In the genomic region with DNA sequence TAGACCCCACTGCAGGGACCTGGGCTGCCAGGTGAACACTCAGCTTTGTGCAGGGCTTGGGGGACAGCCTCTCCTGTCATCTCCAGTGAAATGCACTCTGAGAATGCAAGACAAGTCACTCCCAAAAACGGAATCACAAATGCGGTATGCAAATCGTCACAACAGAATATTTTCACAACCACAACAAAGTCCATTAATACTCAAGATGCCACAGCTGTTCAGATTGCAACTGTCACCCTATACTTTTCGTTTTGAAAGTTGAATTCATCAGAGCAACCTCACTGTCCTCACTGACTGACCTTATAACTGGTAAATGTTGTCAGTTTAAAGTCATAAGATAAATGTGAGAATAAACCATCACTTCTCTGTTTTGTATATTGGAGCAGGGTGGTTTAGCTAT, we compare ENCODE assay signal across 12 cellular contexts. TPM values are rescaled to one million over a fixed set of nuclear protein-coding genes. Genes with fewer than 3 reads are reported as not detected.
DNase-seq lines count a peak whose midpoint lies in the region; ATAC-seq and TF ChIP-seq lines count a peak whose summit lies in the region.
"Had no signal": no experiment of that assay in that cellular context is flagged by ENCODE, and none has a peak within 500 bp of the region (broad histone marks: within the 10 kb centered on the region; RNA-seq: fewer than 3 reads in every experiment).

No MANE protein-coding gene starts in this region.

- no peaks in the 10 kb centered on the region for H4K20me1 ChIP-seq in Loucy (ENCODE audit: insufficient read depth, low read length, poor library complexity, severe bottlenecking)

- WGBS in esophagus muscularis mucosa, result 84% methylated on average over 4 of the region's 4 CpGs

- no peak overlapping the region for H2AFZ ChIP-seq in Loucy (ENCODE audit: low read length)

- H3K4me3 ChIP-seq in Loucy (ENCODE audit: low read length, poor library complexity, severe bottlenecking) (peak overlapping the region; percentile 10), esophagus muscularis mucosa (no peak overlapping the region)
- H3K4me3 ChIP-seq: smooth muscle cell had no signal

- H3K27me3 Mint-ChIP-seq in CD4-positive, alpha-beta T cell, result peaks cover 10% of the 10 kb centered on the region

- TF ChIP-seq EP300 in esophagus muscularis mucosa (IDR thresholded peaks at IDR 0.05), result no peak

- no peaks in the 10 kb centered on the region for H3K9me2 ChIP-seq in Loucy (replicated peaks; ENCODE audit: low read depth, low read length)

- POLR2A ChIA-PET in CD4-positive, alpha-beta T cell (lab: Charles Lee), result no interaction called here

- H3K4me1 ChIP-seq in Loucy (ENCODE audit: insufficient read depth, low read length, poor library complexity, severe bottlenecking) (peaks cover 49% of the 10 kb centered on the region), esophagus muscularis mucosa (no peaks in the 10 kb centered on the region)

- H3K9me3 ChIP-seq in CD4-positive, alpha-beta T cell (ENCODE audit: control insufficient read depth, low read length), result peaks cover 6% of the 10 kb centered on the region
- no peaks in the 10 kb centered on the region for H3K9me3 ChIP-seq in Loucy (ENCODE audit: insufficient read depth, low read depth, low read length)
- peaks cover 0 to 46% (median 25%) of the 10 kb centered on the region in 4 donors for H3K9me3 ChIP-seq in esophagus muscularis mucosa

- peak; percentile 12 for ATAC-seq in CD4-positive, alpha-beta T cell (ENCODE audit: poor library complexity)
- peak; percentile 33 for ATAC-seq in GM18870 (IDR thresholded peaks at IDR 0.05; ENCODE audit: unreplicated experiment)
- peak; percentile 28 for ATAC-seq in HG02623 (IDR thresholded peaks at IDR 0.05; ENCODE audit: unreplicated experiment)

- no peak overlapping the region for H3K27ac ChIP-seq in CD4-positive, alpha-beta T cell (ENCODE audit: low read depth, low read length)
- H3K27ac ChIP-seq in esophagus muscularis mucosa (replicated peaks in 1 of 4), result no peak overlapping the region

- H3K27ac Mint-ChIP-seq in CD4-positive, alpha-beta T cell, result peak overlapping the region; percentile 55
- H3K27ac Mint-ChIP-seq: CD14-positive monocyte had no signal

- no peak overlapping the region for H3K4me3 Mint-ChIP-seq in CD4-positive, alpha-beta T cell

- intact Hi-C loops in CD4-positive, alpha-beta T cell (cut with DNase I, micrococcal nuclease), result no loop called here
- intact Hi-C loops in esophagus muscularis mucosa (cut with DNase I), result no loop called here

- no peaks in the 10 kb centered on the region for H3K27me3 ChIP-seq in CD4-positive, alpha-beta T cell (ENCODE audit: control insufficient read depth, insufficient read depth, low read length)
- H3K27me3 ChIP-seq in Loucy (ENCODE audit: insufficient read depth, low read length, poor library complexity, severe bottlenecking), result no peaks in the 10 kb centered on the region
- peaks cover 0 to 30% (median 0%) of the 10 kb centered on the region in 4 donors for H3K27me3 ChIP-seq in esophagus muscularis mucosa

- TF ChIP-seq POLR2A in esophagus muscularis mucosa (IDR thresholded peaks at IDR 0.05; ENCODE audit: low read depth), result no peak

- H3F3A ChIP-seq in Loucy (ENCODE audit: low read depth), result no peaks in the 10 kb centered on the region

- H3K9me3 Mint-ChIP-seq in CD4-positive, alpha-beta T cell, result peaks cover 5% of the 10 kb centered on the region

- H3K36me3 ChIP-seq in Loucy (ENCODE audit: insufficient read depth, low read length) (no peaks in the 10 kb centered on the region), esophagus muscularis mucosa (no peaks in the 10 kb centered on the region)

- H3K4me2 ChIP-seq in Loucy (ENCODE audit: low read depth, low read length, poor library complexity, severe bottlenecking), result peak overlapping the region; percentile 39
- H3K4me2 ChIP-seq: smooth muscle cell had no signal

- no peak for DNase-seq in CD4-positive, alpha-beta T cell
- no peak for DNase-seq in NCI-H69 (lab: John Stamatoyannopoulos, UW)
- DNase-seq in esophagus muscularis mucosa (ENCODE audit: extremely low spot score), result no peak
- no peak for DNase-seq in stimulated activated CD8-positive, alpha-beta memory T cell treated with anti-CD3 and anti-CD28 coated beads, Interleukin-4, amount 100 ng/mL, for 48 hours
- no peak for DNase-seq in SIG-M5 treated with dmso at 0.1 percent for 504 hours (lab: John Stamatoyannopoulos, UW; ENCODE audit: unreplicated experiment)
- DNase-seq: HCEC 1CT, NCI-H1048 had no signal

- peaks cover 31% of the 10 kb centered on the region for H3K4me1 Mint-ChIP-seq in CD4-positive, alpha-beta T cell (ENCODE audit: low read depth)
- H3K4me1 Mint-ChIP-seq: CD14-positive monocyte had no signal

- no peaks in the 10 kb centered on the region for H3K79me2 ChIP-seq in Loucy (ENCODE audit: insufficient read depth, low read length)

- no peak for TF ChIP-seq CTCF in CD4-positive, alpha-beta T cell (IDR thresholded peaks at IDR 0.05)
- TF ChIP-seq CTCF in Loucy (conservative IDR thresholded peaks at IDR 0.05; ENCODE audit: low read length), result no peak
- TF ChIP-seq CTCF in esophagus muscularis mucosa (IDR thresholded peaks at IDR 0.05), result no peak

- H3K9ac ChIP-seq in Loucy (ENCODE audit: low read depth, low read length, poor library complexity, severe bottlenecking), result peak overlapping the region; percentile 18

- CTCF ChIA-PET in CD4-positive, alpha-beta T cell (lab: Charles Lee), result no interaction called here

- H3K36me3 Mint-ChIP-seq in CD4-positive, alpha-beta T cell (ENCODE audit: low read depth), result no peaks in the 10 kb centered on the region
- H3K36me3 Mint-ChIP-seq: CD14-positive monocyte had no signal

RNA-seq across cellular contexts. Expression of a gene that starts 16.6 kb away (rescaled TPM):
- 1 to 10 TPM; 2.0 to 2.1 TPM for total RNA-seq in CD4-positive, alpha-beta T cell
- total RNA-seq in esophagus muscularis mucosa, result 1 to 10 TPM in 2 of 4 donors, under 1 TPM in 2; 0.57 to 2.8 (median 0.91) TPM
- total RNA-seq: smooth muscle cell had no signal
